ENCODE assay signal across 10 cellular contexts in genomic region chr19:19420570-19421301, GRCh38. TPM values are rescaled to one million over a fixed set of nuclear protein-coding genes. Genes with fewer than 3 reads are reported as not detected.
DNase-seq lines count a peak whose midpoint lies in the region; ATAC-seq lines count a peak whose summit lies in the region.
"Had no signal": no experiment of that assay in that cellular context is flagged by ENCODE, and none has a peak within 500 bp of the region (broad histone marks: within the 10 kb centered on the region; RNA-seq: fewer than 3 reads in every experiment).

No MANE protein-coding gene starts in this region.

- no peak overlapping the region for H3K4me3 Mint-ChIP-seq in activated CD8-positive, alpha-beta memory T cell treated with anti-CD3 and anti-CD28 coated beads, Interleukin-2, amount 10 ng/mL, durations not matched to agents 7 days and 5 days
- H3K4me3 Mint-ChIP-seq in dendritic cell treated with granulocyte-macrophage colony-stimulating factor and Interleukin-4, amounts not matched to agents 40 ng/mL and 50 ng/mL, for 4 days: peak overlapping the region; percentile 7
- H3K4me3 Mint-ChIP-seq: T-helper 1 cell treated with Interleukin-12 subunit alpha and Interleukin-12 subunit beta and Interleukin-4 antibody, amounts not matched to agents 30 μg/mL and 1 μg/mL, for 36 hours had no signal

- H3K4me1 Mint-ChIP-seq in activated CD8-positive, alpha-beta memory T cell treated with anti-CD3 and anti-CD28 coated beads, Interleukin-2, amount 10 ng/mL, durations not matched to agents 7 days and 5 days: peaks cover 51% of the 10 kb centered on the region
- H3K4me1 Mint-ChIP-seq in dendritic cell treated with granulocyte-macrophage colony-stimulating factor and Interleukin-4, amounts not matched to agents 40 ng/mL and 50 ng/mL, for 4 days (ENCODE audit: low read depth): peaks cover 61% of the 10 kb centered on the region

- ATAC-seq in activated CD8-positive, alpha-beta memory T cell treated with anti-CD3 and anti-CD28 coated beads, Interleukin-2, amount 10 ng/mL, durations not matched to agents 7 days and 5 days: peak; percentile 61
- no peak for ATAC-seq in HG03025 (IDR thresholded peaks at IDR 0.05; ENCODE audit: low FRiP score, unreplicated experiment)
- ATAC-seq: body of pancreas had no signal

- H3K36me3 Mint-ChIP-seq in activated CD8-positive, alpha-beta memory T cell treated with anti-CD3 and anti-CD28 coated beads, Interleukin-2, amount 10 ng/mL, durations not matched to agents 7 days and 5 days: peaks cover 11% of the 10 kb centered on the region
- peaks cover 24% of the 10 kb centered on the region for H3K36me3 Mint-ChIP-seq in dendritic cell treated with granulocyte-macrophage colony-stimulating factor and Interleukin-4, amounts not matched to agents 40 ng/mL and 50 ng/mL, for 4 days (ENCODE audit: low read depth)

- H3K9me3 Mint-ChIP-seq in activated CD8-positive, alpha-beta memory T cell treated with anti-CD3 and anti-CD28 coated beads, Interleukin-2, amount 10 ng/mL, durations not matched to agents 7 days and 5 days (ENCODE audit: low read depth): no peaks in the 10 kb centered on the region
- H3K9me3 Mint-ChIP-seq in dendritic cell treated with granulocyte-macrophage colony-stimulating factor and Interleukin-4, amounts not matched to agents 40 ng/mL and 50 ng/mL, for 4 days: no peaks in the 10 kb centered on the region
- H3K9me3 Mint-ChIP-seq: T-helper 1 cell treated with Interleukin-12 subunit alpha and Interleukin-12 subunit beta and Interleukin-4 antibody, amounts not matched to agents 30 μg/mL and 1 μg/mL, for 36 hours had no signal

- intact Hi-C loops in dendritic cell treated with granulocyte-macrophage colony-stimulating factor and Interleukin-4, amounts not matched to agents 40 ng/mL and 50 ng/mL, for 4 days (cut with micrococcal nuclease): loop anchor here (5.0 kb wide), 1 partner anchor 37 kb away; no protein-coding TSS in a partner anchor

- DNase-seq in activated CD8-positive, alpha-beta memory T cell treated with anti-CD3 and anti-CD28 coated beads, Interleukin-2, amount 10 ng/mL, durations not matched to agents 7 days and 5 days: peak; percentile 59
- DNase-seq in activated CD8-positive, alpha-beta memory T cell treated with anti-CD3 and anti-CD28 coated beads for 24 hours: no peak
- peak; percentile 37 for DNase-seq in NCI-H1694 treated with DMSO at 0.1 percent for 48 hours (lab: John Stamatoyannopoulos, UW)
- peak; percentile 38 to 40 for DNase-seq in stimulated activated CD8-positive, alpha-beta memory T cell treated with anti-CD3 and anti-CD28 coated beads, Interleukin-7, amount 100 ng/mL, for 4 hours (ENCODE audit: low read depth in 2 of 2)
- DNase-seq in iPS-NIHi11 (ENCODE audit: low spot score): no peak
- DNase-seq in NCI-H345 treated with DMSO at 0.1 percent for 48 hours (lab: John Stamatoyannopoulos, UW; ENCODE audit: unreplicated experiment): no peak

- H3K27ac Mint-ChIP-seq in activated CD8-positive, alpha-beta memory T cell treated with anti-CD3 and anti-CD28 coated beads, Interleukin-2, amount 10 ng/mL, durations not matched to agents 7 days and 5 days: peak overlapping the region; percentile 67
- H3K27ac Mint-ChIP-seq in dendritic cell treated with granulocyte-macrophage colony-stimulating factor and Interleukin-4, amounts not matched to agents 40 ng/mL and 50 ng/mL, for 4 days: peak overlapping the region; percentile 54
- H3K27ac Mint-ChIP-seq: T-helper 1 cell treated with Interleukin-12 subunit alpha and Interleukin-12 subunit beta and Interleukin-4 antibody, amounts not matched to agents 30 μg/mL and 1 μg/mL, for 36 hours had no signal

- CTCF ChIA-PET in activated CD8-positive, alpha-beta memory T cell treated with anti-CD3 and anti-CD28 coated beads, Interleukin-2, amount 10 ng/mL, durations not matched to agents 7 days and 5 days (lab: Charles Lee): no interaction called here

- H3K27me3 Mint-ChIP-seq in activated CD8-positive, alpha-beta memory T cell treated with anti-CD3 and anti-CD28 coated beads, Interleukin-2, amount 10 ng/mL, durations not matched to agents 7 days and 5 days: no peaks in the 10 kb centered on the region
- H3K27me3 Mint-ChIP-seq in dendritic cell treated with granulocyte-macrophage colony-stimulating factor and Interleukin-4, amounts not matched to agents 40 ng/mL and 50 ng/mL, for 4 days: no peaks in the 10 kb centered on the region

RNA-seq across cellular contexts. Expression of gene GATAD2A, which starts 15.3 kb away (rescaled TPM):
- 100 to 1,000 TPM; 159 to 161 TPM for total RNA-seq in activated CD8-positive, alpha-beta memory T cell treated with anti-CD3 and anti-CD28 coated beads, Interleukin-2, amount 10 ng/mL, durations not matched to agents 7 days and 5 days

Comparison
In these comparisons a context has a peak if more than half of its experiments do, and no peak if none do; other contexts are left out.
1. DNase-seq: peak in activated CD8-positive, alpha-beta memory T cell treated with anti-CD3 and anti-CD28 coated beads, Interleukin-2, amount 10 ng/mL, durations not matched to agents 7 days and 5 days (single experiment), NCI-H1694 treated with DMSO at 0.1 percent for 48 hours (single experiment) and stimulated activated CD8-positive, alpha-beta memory T cell treated with anti-CD3 and anti-CD28 coated beads, Interleukin-7, amount 100 ng/mL, for 4 hours (2 of 2); none in activated CD8-positive, alpha-beta memory T cell treated with anti-CD3 and anti-CD28 coated beads for 24 hours (single experiment), iPS-NIHi11 (single experiment) and NCI-H345 treated with DMSO at 0.1 percent for 48 hours (single experiment).